2 cellular contexts compared by ENCODE assay signal in the genomic region with DNA sequence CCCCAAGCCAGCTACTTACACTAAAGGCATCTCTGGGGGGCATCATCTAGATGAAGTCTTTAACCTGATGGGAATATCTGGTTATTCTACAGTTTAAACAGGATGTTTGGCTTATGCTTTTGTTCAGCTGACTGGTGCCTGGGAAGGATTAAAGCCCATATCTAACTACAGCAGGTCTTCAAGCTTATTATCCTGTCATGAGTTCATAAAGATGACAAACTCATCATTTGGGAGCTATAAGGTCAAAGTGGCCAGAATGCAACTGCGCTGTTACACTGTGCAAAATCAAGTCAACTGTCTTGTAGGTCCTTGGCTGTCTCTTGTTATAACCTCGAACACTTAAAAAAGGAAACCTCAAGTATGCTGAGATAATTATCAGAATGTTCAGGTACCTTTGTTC.
TF ChIP-seq lines count a peak whose summit lies in the region.

No MANE protein-coding gene starts in this region.

TF ChIP-seq in IMR-90, 13 proteins besides CTCF, POLR2A, EP300 and RAD21:
- TF ChIP-seq SMC3 (IDR thresholded peaks at IDR 0.05; ENCODE audit: low read depth, low read length) (no peak), BHLHE40 (IDR thresholded peaks at IDR 0.05; ENCODE audit: low read depth, low read length) (no peak), FOS (IDR thresholded peaks at IDR 0.05; ENCODE audit: low read depth, low read length) (no peak), CHD1 (IDR thresholded peaks at IDR 0.05; ENCODE audit: low read depth, low read length) (no peak), MXI1 (IDR thresholded peaks at IDR 0.05; ENCODE audit: borderline replicate concordance, low read depth, low read length) (no peak), NFE2L2 (IDR thresholded peaks at IDR 0.05; ENCODE audit: low read depth, low read length) (no peak), MAFK (IDR thresholded peaks at IDR 0.05; ENCODE audit: low read depth, low read length) (no peak), RCOR1 (IDR thresholded peaks at IDR 0.05; ENCODE audit: insufficient replicate concordance, low read length) (no peak), MAZ (IDR thresholded peaks at IDR 0.05; ENCODE audit: borderline replicate concordance, low read depth, low read length) (no peak), CEBPB (IDR thresholded peaks at IDR 0.05; ENCODE audit: low read depth, low read length) (no peak), RFX5 (IDR thresholded peaks at IDR 0.05; ENCODE audit: low read depth, low read length) (no peak)
- TF ChIP-seq, protein P1, sequence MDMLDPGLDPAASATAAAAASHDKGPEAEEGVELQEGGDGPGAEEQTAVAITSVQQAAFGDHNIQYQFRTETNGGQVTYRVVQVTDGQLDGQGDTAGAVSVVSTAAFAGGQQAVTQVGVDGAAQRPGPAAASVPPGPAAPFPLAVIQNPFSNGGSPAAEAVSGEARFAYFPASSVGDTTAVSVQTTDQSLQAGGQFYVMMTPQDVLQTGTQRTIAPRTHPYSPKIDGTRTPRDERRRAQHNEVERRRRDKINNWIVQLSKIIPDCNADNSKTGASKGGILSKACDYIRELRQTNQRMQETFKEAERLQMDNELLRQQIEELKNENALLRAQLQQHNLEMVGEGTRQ (IDR thresholded peaks at IDR 0.05; ENCODE audit: low read depth, low read length), result no peak
- TF ChIP-seq, protein P2, sequence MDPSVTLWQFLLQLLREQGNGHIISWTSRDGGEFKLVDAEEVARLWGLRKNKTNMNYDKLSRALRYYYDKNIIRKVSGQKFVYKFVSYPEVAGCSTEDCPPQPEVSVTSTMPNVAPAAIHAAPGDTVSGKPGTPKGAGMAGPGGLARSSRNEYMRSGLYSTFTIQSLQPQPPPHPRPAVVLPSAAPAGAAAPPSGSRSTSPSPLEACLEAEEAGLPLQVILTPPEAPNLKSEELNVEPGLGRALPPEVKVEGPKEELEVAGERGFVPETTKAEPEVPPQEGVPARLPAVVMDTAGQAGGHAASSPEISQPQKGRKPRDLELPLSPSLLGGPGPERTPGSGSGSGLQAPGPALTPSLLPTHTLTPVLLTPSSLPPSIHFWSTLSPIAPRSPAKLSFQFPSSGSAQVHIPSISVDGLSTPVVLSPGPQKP (IDR thresholded peaks at IDR 0.05; ENCODE audit: borderline replicate concordance, low read depth, low read length), result no peak

TF ChIP-seq in GM12878, 131 proteins besides CTCF, POLR2A, EP300 and RAD21:
- TF ChIP-seq EED (IDR thresholded peaks at IDR 0.05; ENCODE audit: low read depth) (no peak), IKZF1 (conservative IDR thresholded peaks at IDR 0.05) (no peak), CEBPB (IDR thresholded peaks at IDR 0.05; ENCODE audit: borderline replicate concordance in 1 of 2, low read depth in 2 of 2, low read length in 2 of 2) (no peak)
- TF ChIP-seq, protein P3, sequence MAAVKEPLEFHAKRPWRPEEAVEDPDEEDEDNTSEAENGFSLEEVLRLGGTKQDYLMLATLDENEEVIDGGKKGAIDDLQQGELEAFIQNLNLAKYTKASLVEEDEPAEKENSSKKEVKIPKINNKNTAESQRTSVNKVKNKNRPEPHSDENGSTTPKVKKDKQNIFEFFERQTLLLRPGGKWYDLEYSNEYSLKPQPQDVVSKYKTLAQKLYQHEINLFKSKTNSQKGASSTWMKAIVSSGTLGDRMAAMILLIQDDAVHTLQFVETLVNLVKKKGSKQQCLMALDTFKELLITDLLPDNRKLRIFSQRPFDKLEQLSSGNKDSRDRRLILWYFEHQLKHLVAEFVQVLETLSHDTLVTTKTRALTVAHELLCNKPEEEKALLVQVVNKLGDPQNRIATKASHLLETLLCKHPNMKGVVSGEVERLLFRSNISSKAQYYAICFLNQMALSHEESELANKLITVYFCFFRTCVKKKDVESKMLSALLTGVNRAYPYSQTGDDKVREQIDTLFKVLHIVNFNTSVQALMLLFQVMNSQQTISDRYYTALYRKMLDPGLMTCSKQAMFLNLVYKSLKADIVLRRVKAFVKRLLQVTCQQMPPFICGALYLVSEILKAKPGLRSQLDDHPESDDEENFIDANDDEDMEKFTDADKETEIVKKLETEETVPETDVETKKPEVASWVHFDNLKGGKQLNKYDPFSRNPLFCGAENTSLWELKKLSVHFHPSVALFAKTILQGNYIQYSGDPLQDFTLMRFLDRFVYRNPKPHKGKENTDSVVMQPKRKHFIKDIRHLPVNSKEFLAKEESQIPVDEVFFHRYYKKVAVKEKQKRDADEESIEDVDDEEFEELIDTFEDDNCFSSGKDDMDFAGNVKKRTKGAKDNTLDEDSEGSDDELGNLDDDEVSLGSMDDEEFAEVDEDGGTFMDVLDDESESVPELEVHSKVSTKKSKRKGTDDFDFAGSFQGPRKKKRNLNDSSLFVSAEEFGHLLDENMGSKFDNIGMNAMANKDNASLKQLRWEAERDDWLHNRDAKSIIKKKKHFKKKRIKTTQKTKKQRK (IDR thresholded peaks at IDR 0.05; ENCODE audit: low read depth, low read length), result no peak
